Comparison of ENCODE assay signal across 8 cellular contexts in the genomic region with DNA sequence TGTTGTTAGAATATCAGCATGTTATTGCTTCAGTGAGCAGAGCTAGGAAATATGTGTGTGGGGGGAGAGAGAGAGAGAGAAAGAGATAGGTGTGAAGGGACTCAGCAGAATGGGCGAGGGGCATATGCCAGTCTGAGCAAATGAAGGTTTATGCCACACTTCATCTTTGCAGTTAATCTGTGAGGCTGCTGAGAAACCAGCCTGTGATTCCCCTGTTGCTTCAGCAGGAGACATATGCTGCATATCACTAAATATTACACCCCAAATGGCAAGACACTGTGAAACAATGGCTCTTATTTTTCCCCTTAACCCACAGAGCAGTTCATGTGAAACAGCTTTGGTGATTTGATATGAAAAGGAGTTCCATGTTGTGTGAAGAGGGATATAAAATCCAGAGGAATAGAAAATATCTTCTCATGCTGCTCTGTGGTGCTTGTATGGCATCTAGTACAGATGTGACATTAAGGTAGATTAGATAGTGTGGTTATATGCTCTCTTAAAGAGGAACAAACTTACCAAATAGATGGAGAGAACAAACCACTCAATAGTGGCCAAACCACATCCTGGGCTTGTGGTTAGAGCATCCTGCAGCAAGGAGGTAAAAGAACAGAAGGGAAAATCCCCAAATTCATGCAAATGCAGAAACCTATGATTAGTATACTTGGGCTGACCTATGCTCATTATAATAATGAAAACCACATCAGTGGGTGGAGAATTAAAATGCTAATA.
DNase-seq lines count a peak whose midpoint lies in the region; ATAC-seq lines count a peak whose summit lies in the region.

No MANE protein-coding gene starts in this region.

- peaks cover 2% of the 10 kb centered on the region for H3K36me3 Mint-ChIP-seq in activated naive CD8-positive, alpha-beta T cell

- H3K9me3 Mint-ChIP-seq in activated naive CD8-positive, alpha-beta T cell (ENCODE audit: low read depth): no peaks in the 10 kb centered on the region

- intact Hi-C loops in Right ventricle myocardium superior (cut with DNase I): no loop called here

- H3K4me3 Mint-ChIP-seq in activated naive CD8-positive, alpha-beta T cell: peak overlapping the region; percentile 76

- ATAC-seq in GM18868 (IDR thresholded peaks at IDR 0.05; ENCODE audit: unreplicated experiment): peak; percentile 91
- peak; percentile 96 for ATAC-seq in HG03039 (IDR thresholded peaks at IDR 0.05; ENCODE audit: unreplicated experiment)
- ATAC-seq in Right ventricle myocardium superior (ENCODE audit: poor library complexity): no peak

- H3K27me3 Mint-ChIP-seq in activated naive CD8-positive, alpha-beta T cell: no peaks in the 10 kb centered on the region

- H3K4me1 Mint-ChIP-seq in activated naive CD8-positive, alpha-beta T cell (ENCODE audit: low read depth): peaks cover 54% of the 10 kb centered on the region

- peak overlapping the region; percentile 81 for H3K27ac Mint-ChIP-seq in activated naive CD8-positive, alpha-beta T cell

- peak; percentile 10 for DNase-seq in SW480 (ENCODE audit: low spot score)
- DNase-seq in stimulated activated CD8-positive, alpha-beta memory T cell treated with anti-CD3 and anti-CD28 coated beads, Interleukin-12 subunit alpha, Interleukin-12 subunit beta, amount 100 ng/mL, for 1 hour (ENCODE audit: low read depth): peak; percentile 56
- no peak for DNase-seq in Right ventricle myocardium superior
- DNase-seq in C1 segment of cervical spinal cord (lab: John Stamatoyannopoulos, UW): no peak
- DNase-seq in NCI-H2171 (lab: John Stamatoyannopoulos, UW): no peak

Comparison
In these comparisons a context has a peak if more than half of its experiments do, and no peak if none do; other contexts are left out.
1. DNase-seq: peak in SW480 (single experiment) and stimulated activated CD8-positive, alpha-beta memory T cell treated with anti-CD3 and anti-CD28 coated beads, Interleukin-12 subunit alpha, Interleukin-12 subunit beta, amount 100 ng/mL, for 1 hour (single experiment); none in Right ventricle myocardium superior (single experiment), C1 segment of cervical spinal cord (0 of 14) and NCI-H2171 (single experiment).